Comparison of ENCODE assay signal across 11 cellular contexts in the genomic region with DNA sequence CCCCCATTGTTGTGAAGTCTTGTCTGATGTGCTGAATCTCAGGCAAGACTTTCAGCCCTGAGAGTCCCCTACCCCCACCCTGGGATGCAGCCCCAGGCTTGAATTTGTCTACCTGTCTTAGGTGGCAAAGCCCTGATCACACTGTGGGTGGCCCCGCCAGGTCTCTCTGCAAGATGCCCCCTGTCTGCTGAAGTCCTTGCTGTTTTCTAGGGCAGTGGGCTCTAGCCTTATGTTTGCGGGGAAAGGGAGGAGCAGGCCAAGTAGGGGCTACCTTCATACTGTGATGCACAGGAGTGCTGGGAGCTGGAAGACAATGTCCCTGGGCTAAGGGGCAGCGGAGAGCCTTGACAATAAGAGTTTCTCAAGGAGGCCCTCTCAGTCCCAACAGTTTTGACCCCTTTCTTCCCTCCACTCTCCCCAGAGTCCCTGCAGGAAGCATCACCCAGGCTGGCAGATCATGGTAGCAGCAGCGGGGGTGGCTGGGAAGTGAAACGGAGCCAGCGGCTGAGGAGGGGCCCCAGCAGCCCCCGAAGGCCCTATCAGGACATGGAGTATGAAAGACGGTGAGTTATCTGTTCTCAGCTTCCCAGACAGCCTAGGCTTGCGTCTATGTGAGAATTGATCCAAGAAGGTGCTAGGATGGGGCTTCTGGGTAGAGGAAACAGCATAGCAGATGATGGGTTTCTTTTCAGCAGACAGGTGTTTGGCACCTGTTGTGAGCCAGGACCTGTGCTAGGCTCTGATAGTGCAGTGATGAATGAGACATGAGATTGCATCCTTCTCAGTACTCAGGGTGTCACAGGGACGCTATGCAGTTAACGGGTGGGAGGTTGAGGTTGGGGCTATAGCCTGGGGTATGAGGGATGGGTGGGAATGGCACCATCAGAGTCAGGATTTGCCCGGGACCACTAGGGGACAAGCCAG. TPM values are rescaled to one million over a fixed set of nuclear protein-coding genes. Genes with fewer than 3 reads are reported as not detected.
DNase-seq lines count a peak whose midpoint lies in the region; ATAC-seq and TF ChIP-seq lines count a peak whose summit lies in the region.
"Had no signal": no experiment of that assay in that cellular context is flagged by ENCODE, and none has a peak within 500 bp of the region (broad histone marks: within the 10 kb centered on the region; RNA-seq: fewer than 3 reads in every experiment).

No MANE protein-coding gene starts in this region.

- H3K27me3 Mint-ChIP-seq in T-helper 2 cell treated with Interferon-gamma antibody and Interleukin-4, amounts not matched to agents 5 μg/mL and 100 μg/mL, for 36 hours (ENCODE audit: low read depth) = no peaks in the 10 kb centered on the region
- H3K27me3 Mint-ChIP-seq in stimulated activated memory B cell treated with anti-CD40 and anti-IgM and Interleukin-4, amounts not matched to agents 10 μg/mL and 1 μg/mL and 100 μg/mL, for 72 hours = no peaks in the 10 kb centered on the region

- H3K9ac ChIP-seq in fibroblast of lung (ENCODE audit: insufficient read depth, low read length) = no peak overlapping the region

- H3K79me2 ChIP-seq in fibroblast of lung (ENCODE audit: control insufficient read depth, insufficient read depth, low read length) = peaks cover 71% of the 10 kb centered on the region

- H3K4me3 ChIP-seq in WI38 (ENCODE audit: low read depth, low read length) = peak overlapping the region; percentile 65
- peak overlapping the region; percentile 50 to 85 (median 68) for H3K4me3 ChIP-seq in fibroblast of lung (replicated peaks in 1 of 4; ENCODE audit: control extremely low read depth in 1 of 4, insufficient read depth in 1 of 4, low read depth in 3 of 4, low read length in 4 of 4)

- no peak for DNase-seq in T-helper 2 cell treated with Interferon-gamma antibody and Interleukin-4, amounts not matched to agents 5 μg/mL and 100 μg/mL, for 36 hours (ENCODE audit: low spot score)
- DNase-seq in T-helper 2 cell (no peak), fibroblast of lung (ENCODE audit: low read depth in 2 of 2) (no peak), NCI-H2171 (lab: John Stamatoyannopoulos, UW) (no peak), NCI-H82 (lab: John Stamatoyannopoulos, UW) (no peak)
- DNase-seq: ACHN; hippocampal formation; stimulated activated CD4-positive, alpha-beta T cell treated with anti-CD3 and anti-CD28 coated beads, Interleukin-1b, Interleukin-23, amount 100 ng/mL, for 48 hours had no signal

- peaks cover 38% of the 10 kb centered on the region for H3K36me3 Mint-ChIP-seq in T-helper 2 cell treated with Interferon-gamma antibody and Interleukin-4, amounts not matched to agents 5 μg/mL and 100 μg/mL, for 36 hours (ENCODE audit: low read depth)
- peaks cover 22% of the 10 kb centered on the region for H3K36me3 Mint-ChIP-seq in stimulated activated memory B cell treated with anti-CD40 and anti-IgM and Interleukin-4, amounts not matched to agents 10 μg/mL and 1 μg/mL and 100 μg/mL, for 72 hours

- H3K9me3 ChIP-seq in fibroblast of lung (ENCODE audit: control insufficient read depth, insufficient read depth, low read depth, low read length) = no peaks in the 10 kb centered on the region

- H2AFZ ChIP-seq in fibroblast of lung (ENCODE audit: low read length) = no peak overlapping the region

- no peaks in the 10 kb centered on the region for H3K4me1 ChIP-seq in fibroblast of lung (ENCODE audit: control insufficient read depth, extremely low read depth, insufficient read depth, low read length)

- peak overlapping the region; percentile 32 for H3K4me3 Mint-ChIP-seq in T-helper 2 cell treated with Interferon-gamma antibody and Interleukin-4, amounts not matched to agents 5 μg/mL and 100 μg/mL, for 36 hours
- peak overlapping the region; percentile 99 for H3K4me3 Mint-ChIP-seq in stimulated activated memory B cell treated with anti-CD40 and anti-IgM and Interleukin-4, amounts not matched to agents 10 μg/mL and 1 μg/mL and 100 μg/mL, for 72 hours

- H3K36me3 ChIP-seq in fibroblast of lung (ENCODE audit: control insufficient read depth, insufficient read depth, low read length) = no peaks in the 10 kb centered on the region

- TF ChIP-seq CTCF in WI38 (IDR thresholded peaks at IDR 0.05; ENCODE audit: low read depth, low read length) (no peak), fibroblast of lung (conservative IDR thresholded peaks at IDR 0.05 in 1 of 2, IDR thresholded peaks at IDR 0.05 in 1 of 2; ENCODE audit: low read depth in 1 of 2, low read length in 2 of 2) (no peak)

- H3K27me3 ChIP-seq in fibroblast of lung (ENCODE audit: control insufficient read depth, insufficient read depth, low read length) = no peaks in the 10 kb centered on the region

- no peak for ATAC-seq in stimulated activated memory B cell treated with anti-CD40 and anti-IgM and Interleukin-4, amounts not matched to agents 10 μg/mL and 1 μg/mL and 100 μg/mL, for 72 hours
- ATAC-seq in GM21367 (IDR thresholded peaks at IDR 0.05; ENCODE audit: unreplicated experiment) = no peak

- H3K4me1 Mint-ChIP-seq in T-helper 2 cell treated with Interferon-gamma antibody and Interleukin-4, amounts not matched to agents 5 μg/mL and 100 μg/mL, for 36 hours (ENCODE audit: low read depth) = peaks cover 15% of the 10 kb centered on the region
- H3K4me1 Mint-ChIP-seq in stimulated activated memory B cell treated with anti-CD40 and anti-IgM and Interleukin-4, amounts not matched to agents 10 μg/mL and 1 μg/mL and 100 μg/mL, for 72 hours = peaks cover 36% of the 10 kb centered on the region

- peak overlapping the region; percentile 92 for H3K4me2 ChIP-seq in fibroblast of lung (ENCODE audit: extremely low read depth, insufficient read depth, low read length)

- H3K27ac ChIP-seq in fibroblast of lung (ENCODE audit: insufficient read depth, low read length) = no peak overlapping the region

- no peak overlapping the region for H3K27ac Mint-ChIP-seq in T-helper 2 cell treated with Interferon-gamma antibody and Interleukin-4, amounts not matched to agents 5 μg/mL and 100 μg/mL, for 36 hours
- H3K27ac Mint-ChIP-seq in stimulated activated memory B cell treated with anti-CD40 and anti-IgM and Interleukin-4, amounts not matched to agents 10 μg/mL and 1 μg/mL and 100 μg/mL, for 72 hours = peak overlapping the region; percentile 60

- H3K9me3 Mint-ChIP-seq in T-helper 2 cell treated with Interferon-gamma antibody and Interleukin-4, amounts not matched to agents 5 μg/mL and 100 μg/mL, for 36 hours = no peaks in the 10 kb centered on the region
- no peaks in the 10 kb centered on the region for H3K9me3 Mint-ChIP-seq in stimulated activated memory B cell treated with anti-CD40 and anti-IgM and Interleukin-4, amounts not matched to agents 10 μg/mL and 1 μg/mL and 100 μg/mL, for 72 hours

- H4K20me1 ChIP-seq in fibroblast of lung (ENCODE audit: control insufficient read depth, extremely low read depth, insufficient read depth, low read length) = no peaks in the 10 kb centered on the region

RNA-seq across cellular contexts. Expression of gene RBM10, which starts 2.2 kb away (rescaled TPM):
- 39.5 and 50.0 TPM in 2 replicates for total RNA-seq in fibroblast of lung
- 14.9 and 21.2 TPM in 2 replicates for polyA plus RNA-seq in fibroblast of lung
- 22.7 and 36.0 TPM in 2 replicates for polyA plus RNA-seq in fibroblast of lung (2012)
- 46.4 and 61.5 TPM in 2 replicates for polyA minus RNA-seq in fibroblast of lung (ENCODE audit: low replicate concordance)

RNA-seq across cellular contexts. Expression of gene NDUFB11, which starts 2.7 kb away (rescaled TPM):
- 55.0 and 72.7 TPM in 2 replicates for total RNA-seq in fibroblast of lung
- 38.9 and 44.0 TPM in 2 replicates for polyA plus RNA-seq in fibroblast of lung
- polyA plus RNA-seq in fibroblast of lung (2012) = 92.3 and 104 TPM in 2 replicates
- 91.5 and 109 TPM in 2 replicates for polyA minus RNA-seq in fibroblast of lung (ENCODE audit: low replicate concordance)

RNA-seq across cellular contexts. Expression of gene UBA1, which starts 46.4 kb away (rescaled TPM):
- total RNA-seq in fibroblast of lung = 75.2 and 135 TPM in 2 replicates
- 158 and 303 TPM in 2 replicates for polyA plus RNA-seq in fibroblast of lung
- polyA plus RNA-seq in fibroblast of lung (2012) = 188 and 340 TPM in 2 replicates
- polyA minus RNA-seq in fibroblast of lung (ENCODE audit: low replicate concordance) = 759 and 1,104 TPM in 2 replicates
